In genomic region chrX:25343060-25343459, GRCh38 we compare ENCODE assay signal across 1 cellular context.
TF ChIP-seq lines count a peak whose summit lies in the region.

No MANE protein-coding gene starts in this region.

TF ChIP-seq in H1, 55 proteins besides CTCF, POLR2A, EP300 and RAD21:
- no peak for TF ChIP-seq TBP (IDR thresholded peaks at IDR 0.05; ENCODE audit: low read depth, low read length)
- TF ChIP-seq RNF2 (IDR thresholded peaks at IDR 0.05; ENCODE audit: borderline replicate concordance, low read depth, low read length, missing control alignments, poor library complexity, severe bottlenecking) = no peak
- no peak for TF ChIP-seq PHF8 (conservative IDR thresholded peaks at IDR 0.05; ENCODE audit: low read depth, low read length)
- no peak for TF ChIP-seq KDM4A (IDR thresholded peaks at IDR 0.05; ENCODE audit: low read depth, low read length, severe bottlenecking)
- no peak for TF ChIP-seq SAP30 (IDR thresholded peaks at IDR 0.05; ENCODE audit: insufficient read depth, insufficient replicate concordance, low read length)
- TF ChIP-seq FOSL1 (IDR thresholded peaks at IDR 0.05; ENCODE audit: insufficient read depth, low read depth, low read length) = no peak
- TF ChIP-seq SIN3A (conservative IDR thresholded peaks at IDR 0.05 in 1 of 2, IDR thresholded peaks at IDR 0.05 in 1 of 2; ENCODE audit: low read depth in 1 of 2, low read length in 2 of 2) = no peak
- TF ChIP-seq KDM5A (IDR thresholded peaks at IDR 0.05; ENCODE audit: low read length) = no peak
- no peak for TF ChIP-seq GABPA (IDR thresholded peaks at IDR 0.05; ENCODE audit: borderline replicate concordance, insufficient read depth, low read length)
- TF ChIP-seq ASH2L (IDR thresholded peaks at IDR 0.05; ENCODE audit: low read length) = no peak
- TF ChIP-seq MAX (IDR thresholded peaks at IDR 0.05) = no peak
- no peak for TF ChIP-seq HDAC6 (IDR thresholded peaks at IDR 0.05; ENCODE audit: low read depth, low read length)
- no peak for TF ChIP-seq USF2 (IDR thresholded peaks at IDR 0.05; ENCODE audit: low read length)
- TF ChIP-seq CHD2 (IDR thresholded peaks at IDR 0.05; ENCODE audit: low read length) = no peak
- TF ChIP-seq JUN (IDR thresholded peaks at IDR 0.05; ENCODE audit: low read depth, low read length) = no peak
- no peak for TF ChIP-seq SRF (IDR thresholded peaks at IDR 0.05; ENCODE audit: low read depth, low read length)
- no peak for TF ChIP-seq TAF7 (optimal IDR thresholded peaks at IDR 0.05; ENCODE audit: borderline replicate concordance, low read depth, low read length)
